12 cellular contexts compared by ENCODE assay signal in the genomic region with DNA sequence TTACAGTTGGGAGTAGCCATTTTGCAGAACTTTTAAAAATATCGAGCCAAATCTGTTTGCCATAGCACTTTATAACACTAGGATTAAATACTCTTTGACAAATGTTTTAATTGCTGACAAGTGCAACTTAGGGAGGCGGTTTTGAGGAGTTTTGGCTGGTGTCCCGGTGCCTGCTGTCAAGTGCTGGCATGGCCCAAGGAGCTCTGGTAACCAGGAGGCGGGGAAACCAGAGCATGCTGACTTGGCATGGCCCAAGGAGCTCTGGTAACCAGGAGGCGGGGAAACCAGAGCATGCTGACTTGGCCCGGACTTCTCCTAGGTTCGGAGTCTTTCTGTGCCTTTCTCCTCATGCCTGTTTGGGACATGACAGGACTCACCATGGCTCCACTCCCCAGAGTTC. TPM values are rescaled to one million over a fixed set of nuclear protein-coding genes. Genes with fewer than 3 reads are reported as not detected.
DNase-seq lines count a peak whose midpoint lies in the region; ATAC-seq and TF ChIP-seq lines count a peak whose summit lies in the region.
"Had no signal": no experiment of that assay in that cellular context is flagged by ENCODE, and none has a peak within 500 bp of the region (broad histone marks: within the 10 kb centered on the region; RNA-seq: fewer than 3 reads in every experiment).

No MANE protein-coding gene starts in this region.

- no peak overlapping the region for H3K4me3 Mint-ChIP-seq in activated CD8-positive, alpha-beta memory T cell treated with anti-CD3 and anti-CD28 coated beads, Interleukin-2, amount 10 ng/mL, durations not matched to agents 7 days and 5 days
- H3K4me3 Mint-ChIP-seq: activated naive CD8-positive, alpha-beta T cell treated with anti-CD3 and anti-CD28 coated beads, Interleukin-2, amount 50 U/mL, for 24 hours; nephron progenitor cell; stimulated activated naive B cell treated with anti-CD40 and anti-IgM and Interleukin-4, amounts not matched to agents 10 μg/mL and 1 μg/mL and 100 μg/mL, for 72 hours had no signal

- H3K4me1 ChIP-seq in fibroblast of lung (ENCODE audit: control insufficient read depth, extremely low read depth, insufficient read depth, low read length) (no peaks in the 10 kb centered on the region), aorta (ENCODE audit: control insufficient read depth in 1 of 2, insufficient read depth in 2 of 2, low read length in 2 of 2) (no peaks in the 10 kb centered on the region)

- peaks cover 3% of the 10 kb centered on the region for H3K4me1 Mint-ChIP-seq in activated CD8-positive, alpha-beta memory T cell treated with anti-CD3 and anti-CD28 coated beads, Interleukin-2, amount 10 ng/mL, durations not matched to agents 7 days and 5 days
- H3K4me1 Mint-ChIP-seq: nephron progenitor cell; stimulated activated naive B cell treated with anti-CD40 and anti-IgM and Interleukin-4, amounts not matched to agents 10 μg/mL and 1 μg/mL and 100 μg/mL, for 72 hours had no signal

- no peak overlapping the region for H2AFZ ChIP-seq in fibroblast of lung (ENCODE audit: low read length)

- 5 to 6% methylated on average over 7 of the region's 7 CpGs for WGBS in aorta, 2 donors

- no peaks in the 10 kb centered on the region for H3K79me2 ChIP-seq in fibroblast of lung (ENCODE audit: control insufficient read depth, insufficient read depth, low read length)

- no peaks in the 10 kb centered on the region for H3K36me3 Mint-ChIP-seq in activated CD8-positive, alpha-beta memory T cell treated with anti-CD3 and anti-CD28 coated beads, Interleukin-2, amount 10 ng/mL, durations not matched to agents 7 days and 5 days
- H3K36me3 Mint-ChIP-seq: stimulated activated naive B cell treated with anti-CD40 and anti-IgM and Interleukin-4, amounts not matched to agents 10 μg/mL and 1 μg/mL and 100 μg/mL, for 72 hours had no signal

- no peak overlapping the region for H3K27ac Mint-ChIP-seq in activated CD8-positive, alpha-beta memory T cell treated with anti-CD3 and anti-CD28 coated beads, Interleukin-2, amount 10 ng/mL, durations not matched to agents 7 days and 5 days
- H3K27ac Mint-ChIP-seq: activated naive CD8-positive, alpha-beta T cell treated with anti-CD3 and anti-CD28 coated beads, Interleukin-2, amount 50 U/mL, for 24 hours; nephron progenitor cell; stimulated activated naive B cell treated with anti-CD40 and anti-IgM and Interleukin-4, amounts not matched to agents 10 μg/mL and 1 μg/mL and 100 μg/mL, for 72 hours had no signal

- no peak for ATAC-seq in activated CD8-positive, alpha-beta memory T cell treated with anti-CD3 and anti-CD28 coated beads, Interleukin-2, amount 10 ng/mL, durations not matched to agents 7 days and 5 days
- peak; percentile 63 for ATAC-seq in aorta (ENCODE audit: low FRiP score)
- no peak for ATAC-seq in GM21390 (IDR thresholded peaks at IDR 0.05; ENCODE audit: unreplicated experiment)
- ATAC-seq in HG02870 (IDR thresholded peaks at IDR 0.05; ENCODE audit: unreplicated experiment): no peak
- ATAC-seq: activated naive CD8-positive, alpha-beta T cell treated with anti-CD3 and anti-CD28 coated beads, Interleukin-2, amount 50 U/mL, for 24 hours; stimulated activated naive B cell treated with anti-CD40 and anti-IgM and Interleukin-4, amounts not matched to agents 10 μg/mL and 1 μg/mL and 100 μg/mL, for 72 hours had no signal

- no peak overlapping the region for H3K9ac ChIP-seq in fibroblast of lung (ENCODE audit: insufficient read depth, low read length)

- no peaks in the 10 kb centered on the region for H3K9me3 Mint-ChIP-seq in activated CD8-positive, alpha-beta memory T cell treated with anti-CD3 and anti-CD28 coated beads, Interleukin-2, amount 10 ng/mL, durations not matched to agents 7 days and 5 days (ENCODE audit: low read depth)
- H3K9me3 Mint-ChIP-seq: activated naive CD8-positive, alpha-beta T cell treated with anti-CD3 and anti-CD28 coated beads, Interleukin-2, amount 50 U/mL, for 24 hours; stimulated activated naive B cell treated with anti-CD40 and anti-IgM and Interleukin-4, amounts not matched to agents 10 μg/mL and 1 μg/mL and 100 μg/mL, for 72 hours had no signal

- CTCF ChIA-PET in activated CD8-positive, alpha-beta memory T cell treated with anti-CD3 and anti-CD28 coated beads, Interleukin-2, amount 10 ng/mL, durations not matched to agents 7 days and 5 days (lab: Charles Lee): interaction anchor here (0.8 kb wide), 1 partner anchor 10 kb away, joined by 3 read pairs; no protein-coding TSS in a partner anchor

- H3K27me3 ChIP-seq in fibroblast of lung (ENCODE audit: control insufficient read depth, insufficient read depth, low read length) (no peaks in the 10 kb centered on the region), aorta (ENCODE audit: control insufficient read depth in 1 of 2, insufficient read depth in 2 of 2, low read length in 1 of 2) (no peaks in the 10 kb centered on the region)

- no peak overlapping the region for H3K4me2 ChIP-seq in fibroblast of lung (ENCODE audit: extremely low read depth, insufficient read depth, low read length)

- intact Hi-C loops in aorta (cut with DNase I): loop anchor here in 1 of 2 donors (5.0 kb wide), 1 partner anchor 368 kb away; no protein-coding TSS in a partner anchor

- peak; percentile 30 for DNase-seq in activated CD8-positive, alpha-beta memory T cell treated with anti-CD3 and anti-CD28 coated beads for 24 hours
- no peak for DNase-seq in activated CD8-positive, alpha-beta memory T cell treated with anti-CD3 and anti-CD28 coated beads, Interleukin-2, amount 10 ng/mL, durations not matched to agents 7 days and 5 days
- peak; percentile 46 to 55 for DNase-seq in fibroblast of lung (ENCODE audit: low read depth in 2 of 2)
- DNase-seq in mucosa of gallbladder (ENCODE audit: low spot score): peak; percentile 34
- peak; percentile 86 to 90 for DNase-seq in aorta
- no peak for DNase-seq in AG08396 (ENCODE audit: low spot score)
- DNase-seq: activated naive CD8-positive, alpha-beta T cell treated with anti-CD3 and anti-CD28 coated beads, Interleukin-2, amount 50 U/mL, for 24 hours; NCI-H2081; nephron progenitor cell; stimulated activated naive B cell treated with anti-CD40 and anti-IgM and Interleukin-4, amounts not matched to agents 10 μg/mL and 1 μg/mL and 100 μg/mL, for 72 hours had no signal

- H3K9me3 ChIP-seq in fibroblast of lung (ENCODE audit: control insufficient read depth, insufficient read depth, low read depth, low read length) (no peaks in the 10 kb centered on the region), aorta (ENCODE audit: control insufficient read depth, low read length) (no peaks in the 10 kb centered on the region)

- H3K36me3 ChIP-seq in fibroblast of lung (ENCODE audit: control insufficient read depth, insufficient read depth, low read length) (no peaks in the 10 kb centered on the region), aorta (ENCODE audit: control insufficient read depth in 1 of 2, insufficient read depth in 2 of 2, low read length in 1 of 2) (no peaks in the 10 kb centered on the region)

- no peaks in the 10 kb centered on the region for H4K20me1 ChIP-seq in fibroblast of lung (ENCODE audit: control insufficient read depth, extremely low read depth, insufficient read depth, low read length)

- peaks cover 41% of the 10 kb centered on the region for H3K27me3 Mint-ChIP-seq in activated CD8-positive, alpha-beta memory T cell treated with anti-CD3 and anti-CD28 coated beads, Interleukin-2, amount 10 ng/mL, durations not matched to agents 7 days and 5 days

- no peak overlapping the region for H3K27ac ChIP-seq in fibroblast of lung (ENCODE audit: insufficient read depth, low read length)
- H3K27ac ChIP-seq in aorta (ENCODE audit: low read depth in 1 of 2, low read length in 2 of 2): no peak overlapping the region

- no peak for TF ChIP-seq CTCF in fibroblast of lung (conservative IDR thresholded peaks at IDR 0.05 in 1 of 2, IDR thresholded peaks at IDR 0.05 in 1 of 2; ENCODE audit: low read depth in 1 of 2, low read length in 2 of 2)

- H3K4me3 ChIP-seq in fibroblast of lung (replicated peaks in 1 of 4; ENCODE audit: control extremely low read depth in 1 of 4, insufficient read depth in 1 of 4, low read depth in 3 of 4, low read length in 4 of 4) (no peak overlapping the region), aorta (ENCODE audit: low read length in 2 of 2) (no peak overlapping the region)

RNA-seq across cellular contexts. Expression of a gene that starts 30.8 kb away (rescaled TPM):
- 1 to 10 TPM; 6.5 to 8.2 TPM for total RNA-seq in activated CD8-positive, alpha-beta memory T cell treated with anti-CD3 and anti-CD28 coated beads, Interleukin-2, amount 10 ng/mL, durations not matched to agents 7 days and 5 days
- total RNA-seq in fibroblast of lung: 60.1 and 61.9 TPM in 2 replicates
- polyA plus RNA-seq in fibroblast of lung: 30.6 and 31.2 TPM in 2 replicates
- 23.3 and 27.1 TPM in 2 replicates for polyA plus RNA-seq in fibroblast of lung (2012)
- 4.0 and 7.3 TPM in 2 replicates for polyA minus RNA-seq in fibroblast of lung (ENCODE audit: low replicate concordance)
- 46.2 TPM for total RNA-seq in mucosa of gallbladder
- 10 to 100 TPM; 22.0 to 31.6 TPM for total RNA-seq in aorta
- 10 to 100 TPM; 63.4 to 68.6 TPM for polyA plus RNA-seq in aorta

Comparison
In these comparisons a context has a peak if more than half of its experiments do, and no peak if none do; other contexts are left out.
1. DNase-seq: peak in activated CD8-positive, alpha-beta memory T cell treated with anti-CD3 and anti-CD28 coated beads for 24 hours (single experiment), fibroblast of lung (2 of 2), mucosa of gallbladder (single experiment) and aorta (2 of 2); none in activated CD8-positive, alpha-beta memory T cell treated with anti-CD3 and anti-CD28 coated beads, Interleukin-2, amount 10 ng/mL, durations not matched to agents 7 days and 5 days (single experiment) and AG08396 (single experiment).